Comparison of ENCODE assay signal across 1 cellular context in genomic region chr10:100728928-100729876, GRCh38.
TF ChIP-seq lines count a peak whose summit lies in the region.

No MANE protein-coding gene starts in this region.

TF ChIP-seq in HCT116, 20 proteins besides CTCF, POLR2A, EP300 and RAD21 (continued from another document):
- TF ChIP-seq EZH2phosphoT487 (IDR thresholded peaks at IDR 0.05; ENCODE audit: borderline replicate concordance) = no peak
- TF ChIP-seq ZBTB33 (IDR thresholded peaks at IDR 0.05; ENCODE audit: extremely low read depth, insufficient replicate concordance, low read length) = no peak
TF ChIP-seq in HCT116: peak in this region for 4.
